ENCODE assay signal across 8 cellular contexts in the genomic region with DNA sequence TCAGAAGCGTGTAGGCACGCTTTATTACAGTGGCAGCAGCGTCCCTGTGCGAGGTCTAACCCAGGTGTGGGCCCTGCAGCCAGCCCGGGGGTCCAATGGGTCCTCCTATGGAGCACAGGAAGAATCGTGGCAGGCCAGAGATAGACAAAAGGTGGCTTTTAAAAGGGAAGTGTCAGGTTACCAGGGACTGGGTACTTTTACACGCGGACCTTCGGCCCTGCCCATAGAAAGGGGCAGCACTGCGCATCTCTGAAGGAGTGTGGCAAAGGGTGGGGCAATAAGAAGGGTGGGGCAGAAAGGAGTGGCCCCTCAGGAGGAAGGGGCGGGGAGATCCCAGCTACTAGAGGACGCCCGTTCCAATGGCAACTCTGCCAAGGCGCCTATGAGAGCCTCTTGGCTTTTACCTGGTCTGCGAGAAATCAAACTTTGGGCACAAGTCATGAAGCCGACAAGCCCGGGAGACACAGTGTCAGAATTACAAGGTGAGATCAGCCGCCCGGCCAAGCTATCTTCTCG.
DNase-seq lines count a peak whose midpoint lies in the region; ATAC-seq lines count a peak whose summit lies in the region.

No MANE protein-coding gene starts in this region.

- intact Hi-C loops in activated naive CD4-positive, alpha-beta T cell treated with anti-CD3 and anti-CD28 coated beads for 36 hours (cut with micrococcal nuclease) = loop anchor here (5.0 to 10.0 kb wide), 2 partner anchors 1814 to 1872 kb away; a partner anchor contains a TSS
- intact Hi-C loops in Right ventricle myocardium inferior (cut with DNase I) (no loop called here), posterior vena cava (cut with DNase I) (no loop called here)

- peaks cover 3% of the 10 kb centered on the region for H3K9me3 Mint-ChIP-seq in activated naive CD4-positive, alpha-beta T cell treated with anti-CD3 and anti-CD28 coated beads for 36 hours

- H3K4me1 Mint-ChIP-seq in activated naive CD4-positive, alpha-beta T cell treated with anti-CD3 and anti-CD28 coated beads for 36 hours (ENCODE audit: low read depth) = peaks cover 16% of the 10 kb centered on the region

- H3K27me3 Mint-ChIP-seq in activated naive CD4-positive, alpha-beta T cell treated with anti-CD3 and anti-CD28 coated beads for 36 hours (ENCODE audit: low read depth) = no peaks in the 10 kb centered on the region

- H3K4me3 Mint-ChIP-seq in activated naive CD4-positive, alpha-beta T cell treated with anti-CD3 and anti-CD28 coated beads for 36 hours = peak overlapping the region; percentile 85

- H3K36me3 Mint-ChIP-seq in activated naive CD4-positive, alpha-beta T cell treated with anti-CD3 and anti-CD28 coated beads for 36 hours (ENCODE audit: low read depth) = peaks cover 29% of the 10 kb centered on the region

- no peaks in the 10 kb centered on the region for H3K9me3 ChIP-seq in KOPT-K1 (ENCODE audit: insufficient read depth, low read length, poor library complexity, severe bottlenecking)

- H3K27ac Mint-ChIP-seq in activated naive CD4-positive, alpha-beta T cell treated with anti-CD3 and anti-CD28 coated beads for 36 hours = peak overlapping the region; percentile 89

- H3K36me3 ChIP-seq in KOPT-K1 (ENCODE audit: insufficient read depth, low read length) = peaks cover 14% of the 10 kb centered on the region

- peak overlapping the region; percentile 72 for H3K27ac ChIP-seq in KOPT-K1 (ENCODE audit: low read depth, low read length, poor library complexity, severe bottlenecking)

- CTCF ChIA-PET in activated naive CD4-positive, alpha-beta T cell treated with anti-CD3 and anti-CD28 coated beads for 36 hours (lab: Charles Lee) = interaction anchor here (0.6 kb wide), 1 partner anchor 1923 kb away, joined by 3 read pairs; no protein-coding TSS in a partner anchor

- in situ Hi-C loops in G401 (cut with HindIII; ENCODE audit: low sequenced_read_pairs) = no loop called here

- ATAC-seq in Right ventricle myocardium inferior = peak; percentile 82

- DNase-seq in G401 (ENCODE audit: low spot score) (peak; percentile 93), GOT3 (lab: John Stamatoyannopoulos, UW) (peak; percentile 72), RKO (ENCODE audit: low spot score) (peak; percentile 95), Right ventricle myocardium inferior (ENCODE audit: missing footprints) (peak; percentile 85), posterior vena cava (ENCODE audit: low spot score) (peak; percentile 90), globus pallidus (ENCODE audit: low spot score) (no peak)
- peak; percentile 76 for DNase-seq in activated naive CD4-positive, alpha-beta T cell treated with anti-CD3 and anti-CD28 coated beads for 36 hours
